Comparison of ENCODE assay signal across 8 cellular contexts in the genomic region with DNA sequence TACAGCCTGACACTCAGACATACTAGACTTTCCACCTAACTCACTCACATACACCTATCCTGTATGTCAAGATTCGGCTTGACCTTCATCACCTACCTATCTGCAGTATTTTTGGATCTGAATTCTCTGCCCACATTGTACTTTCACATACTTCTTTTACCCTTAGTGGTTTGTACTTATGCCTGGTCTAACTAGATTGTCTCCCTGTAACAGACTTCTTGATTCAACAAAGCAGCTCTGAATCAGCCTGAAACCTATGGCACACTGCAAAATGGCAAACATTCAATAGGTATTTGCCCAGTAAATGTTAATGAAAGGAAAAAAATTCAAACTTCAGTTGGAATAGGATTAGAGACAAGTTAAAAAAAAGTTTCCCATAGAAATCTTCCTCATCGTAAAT.
"Had no signal": no experiment of that assay in that cellular context is flagged by ENCODE, and none has a peak within 500 bp of the region (broad histone marks: within the 10 kb centered on the region; RNA-seq: fewer than 3 reads in every experiment).

No MANE protein-coding gene starts in this region.

- H3K4me3 ChIP-seq: GM23248, HAP-1 had no signal

- H3K4me1 ChIP-seq: HAP-1 had no signal

- H3K27ac ChIP-seq: GM23248, HL-60 had no signal

- ATAC-seq: HCT116 had no signal

- DNase-seq: GM23248, GOT3, H7, HFFc6 had no signal

- H3K4me3 Mint-ChIP-seq: HFFc6, IgD-negative memory B cell had no signal

- H3K9me3 Mint-ChIP-seq: HFFc6 had no signal

- H3K27ac Mint-ChIP-seq: HFFc6, IgD-negative memory B cell had no signal

- H3K27me3 Mint-ChIP-seq: IgD-negative memory B cell had no signal

- H3K9me3 ChIP-seq: HAP-1 had no signal
